ENCODE assay signal across 10 cellular contexts in the genomic region with DNA sequence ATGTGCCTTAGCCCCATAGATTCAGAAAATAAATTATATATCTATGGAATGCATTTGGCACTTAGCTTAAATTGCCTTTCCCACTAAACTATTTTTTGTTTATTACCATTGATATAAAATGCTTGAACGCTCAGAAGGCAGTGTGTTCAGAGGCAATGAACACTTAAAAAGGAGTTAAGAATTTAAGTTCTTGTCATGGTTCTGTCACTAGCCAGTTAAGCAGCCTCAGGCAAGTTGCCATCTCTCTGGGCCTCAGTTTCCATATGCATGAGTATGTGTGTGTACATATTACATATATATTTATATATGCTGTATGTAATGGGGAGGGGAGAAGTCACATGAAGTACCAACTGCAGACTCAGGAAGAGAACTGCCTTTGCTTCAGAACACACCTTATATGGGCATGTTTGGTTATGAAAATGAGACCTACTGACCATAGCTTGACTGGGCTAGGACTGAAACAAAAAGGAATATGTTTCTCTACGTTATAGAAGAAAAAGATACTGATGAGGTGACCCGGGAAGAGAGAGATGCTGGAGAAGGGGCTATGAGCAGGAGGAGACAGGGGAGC.
A peak's percentile ranks its signal among the peaks of the same experiment; 100 is the strongest.
DNase-seq lines count a peak whose midpoint lies in the region; ATAC-seq and TF ChIP-seq lines count a peak whose summit lies in the region.
"Had no signal": no experiment of that assay in that cellular context is flagged by ENCODE, and none has a peak within 500 bp of the region (broad histone marks: within the 10 kb centered on the region; RNA-seq: fewer than 3 reads in every experiment).

No MANE protein-coding gene starts in this region.

- H3K4me3 ChIP-seq in tibial nerve (no peak overlapping the region), heart left ventricle (no peak overlapping the region)
- H3K4me3 ChIP-seq: left ventricle myocardium inferior had no signal

- intact Hi-C loops in heart left ventricle (cut with DNase I): no loop called here

- 54 to 57% methylated on average over 3 of the region's 3 CpGs for WGBS in tibial nerve, 2 donors
- WGBS in heart left ventricle, 4 donors: 83 to 88% (median 86%) methylated on average over 3 of the region's 3 CpGs

- H3K9me3 Mint-ChIP-seq in IgD-negative memory B cell (no peaks in the 10 kb centered on the region), mesothelial cell of epicardium (peaks cover 5% of the 10 kb centered on the region)

- H3K27ac Mint-ChIP-seq in IgD-negative memory B cell (peak overlapping the region in 1 of 3 donors; percentile 9), mesothelial cell of epicardium (peak overlapping the region; percentile 3)

- no peak for TF ChIP-seq CTCF in mesothelial cell of epicardium (IDR thresholded peaks at IDR 0.05; ENCODE audit: unreplicated experiment)
- no peak for TF ChIP-seq CTCF in tibial nerve (IDR thresholded peaks at IDR 0.05)
- TF ChIP-seq CTCF in heart left ventricle (IDR thresholded peaks at IDR 0.05): no peak

- no peaks in the 10 kb centered on the region for H3K36me3 Mint-ChIP-seq in IgD-negative memory B cell
- no peaks in the 10 kb centered on the region for H3K36me3 Mint-ChIP-seq in mesothelial cell of epicardium

- peak; percentile 59 for ATAC-seq in GM18873 (IDR thresholded peaks at IDR 0.05; ENCODE audit: low FRiP score, unreplicated experiment)
- peak; percentile 53 for ATAC-seq in HG02642 (IDR thresholded peaks at IDR 0.05; ENCODE audit: poor library complexity, unreplicated experiment)
- no peak for ATAC-seq in heart left ventricle

- peak overlapping the region in 3 of 4 donors; percentile 45 to 61 (median 59) for H3K4me3 Mint-ChIP-seq in IgD-negative memory B cell
- H3K4me3 Mint-ChIP-seq in mesothelial cell of epicardium: no peak overlapping the region

- no peaks in the 10 kb centered on the region for H3K9me3 ChIP-seq in tibial nerve
- H3K9me3 ChIP-seq in heart left ventricle: no peaks in the 10 kb centered on the region

- no peak overlapping the region for H3K27ac ChIP-seq in tibial nerve
- H3K27ac ChIP-seq in heart left ventricle: no peak overlapping the region
- H3K27ac ChIP-seq: HL-60, left ventricle myocardium inferior had no signal

- no peak for TF ChIP-seq EP300 in tibial nerve (IDR thresholded peaks at IDR 0.05)

- H3K27me3 Mint-ChIP-seq in IgD-negative memory B cell (no peaks in the 10 kb centered on the region), mesothelial cell of epicardium (ENCODE audit: low read depth) (no peaks in the 10 kb centered on the region)

- H3K27me3 ChIP-seq in tibial nerve: no peaks in the 10 kb centered on the region
- no peaks in the 10 kb centered on the region for H3K27me3 ChIP-seq in heart left ventricle

- H3K36me3 ChIP-seq in tibial nerve (no peaks in the 10 kb centered on the region), heart left ventricle (no peaks in the 10 kb centered on the region)
- H3K36me3 ChIP-seq: left ventricle myocardium inferior had no signal

- H3K4me1 Mint-ChIP-seq in IgD-negative memory B cell: peaks cover 10 to 20% (median 16%) of the 10 kb centered on the region in 3 donors
- peaks cover 21% of the 10 kb centered on the region for H3K4me1 Mint-ChIP-seq in mesothelial cell of epicardium

- no peak for DNase-seq in mesothelial cell of epicardium (ENCODE audit: low spot score in 2 of 2, unreplicated experiment in 2 of 2)
- no peak for DNase-seq in NCI-H1105 (lab: John Stamatoyannopoulos, UW)
- no peak for DNase-seq in tibial nerve (ENCODE audit: low spot score in 2 of 2)
- no peak for DNase-seq in heart left ventricle
- DNase-seq in NOMO-1 treated with DMSO at 0.1 percent for 48 hours (lab: John Stamatoyannopoulos, UW; ENCODE audit: unreplicated experiment): no peak
- DNase-seq: left ventricle myocardium inferior had no signal

- H3K4me1 ChIP-seq in tibial nerve (peaks cover 0 to 9% (median 4%) of the 10 kb centered on the region in 4 donors), heart left ventricle (peaks cover 0 to 26% (median 5%) of the 10 kb centered on the region in 12 donors)

- TF ChIP-seq POLR2A in tibial nerve (IDR thresholded peaks at IDR 0.05): no peak
- no peak for TF ChIP-seq POLR2A in heart left ventricle (IDR thresholded peaks at IDR 0.05)

Comparison
In these comparisons a context has a peak if more than half of its experiments do, and no peak if none do; other contexts are left out.
1. ATAC-seq: peak in GM18873 (single experiment) and HG02642 (single experiment); none in heart left ventricle (0 of 4).